ENCODE assay signal across 13 cellular contexts in the genomic region with DNA sequence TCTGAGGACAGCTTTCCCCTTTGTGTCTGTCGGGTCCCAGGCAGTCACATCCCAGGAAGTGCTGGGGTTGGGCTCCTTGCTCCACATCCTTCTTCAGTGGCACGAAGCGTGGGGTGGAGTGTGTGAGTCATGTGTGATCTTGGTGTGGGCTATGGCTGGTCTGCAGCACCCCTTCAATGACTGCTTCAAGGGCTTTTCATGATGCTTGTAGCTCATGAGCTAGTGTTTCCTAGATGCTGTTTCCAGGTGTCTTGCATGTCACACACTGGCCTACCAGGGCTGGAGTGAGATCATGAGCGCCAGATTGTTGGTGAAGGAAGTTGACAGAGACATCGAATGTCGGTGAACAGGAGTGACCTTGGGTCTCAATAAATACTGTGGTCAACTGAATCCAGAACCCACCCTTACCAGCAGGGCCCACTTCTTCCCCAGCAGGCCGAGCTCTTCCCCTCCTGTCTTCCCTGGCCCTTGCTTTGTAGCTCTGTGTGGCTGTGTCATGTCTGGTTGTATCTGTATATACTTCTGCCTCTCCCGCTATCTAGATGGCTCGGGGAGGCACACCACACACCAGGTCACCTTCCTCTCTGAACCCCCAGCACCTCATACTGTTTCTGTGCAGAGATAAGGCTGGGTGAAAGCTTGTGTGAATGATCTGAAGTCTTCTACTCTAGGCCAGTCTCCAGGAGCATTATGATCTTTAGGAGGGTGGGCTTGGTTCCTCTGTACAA. TPM values are rescaled to one million over a fixed set of nuclear protein-coding genes. Genes with fewer than 3 reads are reported as not detected.
DNase-seq lines count a peak whose midpoint lies in the region; ATAC-seq and TF ChIP-seq lines count a peak whose summit lies in the region.
"Had no signal": no experiment of that assay in that cellular context is flagged by ENCODE, and none has a peak within 500 bp of the region (broad histone marks: within the 10 kb centered on the region; RNA-seq: fewer than 3 reads in every experiment).

No MANE protein-coding gene starts in this region.

- peak overlapping the region; percentile 21 for H3K27ac ChIP-seq in AG04450 (ENCODE audit: low read depth, low read length)
- no peak overlapping the region for H3K27ac ChIP-seq in hepatocyte
- H3K27ac ChIP-seq: ascending aorta had no signal

- H3K9me3 Mint-ChIP-seq in activated T-helper 17 cell treated with anti-CD3 and anti-CD28 coated beads, Interleukin-2, amount 50 U/mL, for 72 hours: no peaks in the 10 kb centered on the region

- WGBS in hepatocyte (ENCODE audit: low lambda C conversion rate, missing lambda C conversion rate): 92% methylated on average over 9 of the region's 9 CpGs

- H3K4me3 Mint-ChIP-seq in activated T-helper 17 cell treated with anti-CD3 and anti-CD28 coated beads, Interleukin-2, amount 50 U/mL, for 72 hours: peak overlapping the region; percentile 70

- no peaks in the 10 kb centered on the region for H3K4me1 ChIP-seq in hepatocyte (ENCODE audit: insufficient read depth)
- H3K4me1 ChIP-seq: ascending aorta had no signal

- no peaks in the 10 kb centered on the region for H3K27me3 ChIP-seq in AG04450 (ENCODE audit: control insufficient read depth, insufficient read depth, low read length)
- no peaks in the 10 kb centered on the region for H3K27me3 ChIP-seq in hepatocyte
- H3K27me3 ChIP-seq: ascending aorta had no signal

- POLR2A ChIA-PET in AG04450 (lab: Yijun Ruan, JAX) (no interaction called here), HEK293T (lab: Yijun Ruan, JAX) (interaction anchor here (0.8 to 1.5 kb wide), 3 partner anchors 9 to 28 kb away, joined by 3 to 11 read pairs (median 4); a partner anchor contains a TSS)

- H3K27me3 Mint-ChIP-seq in activated T-helper 17 cell treated with anti-CD3 and anti-CD28 coated beads, Interleukin-2, amount 50 U/mL, for 72 hours: no peaks in the 10 kb centered on the region

- H3K4me3 ChIP-seq in AG04450 (ENCODE audit: low read depth, low read length) (no peak overlapping the region), hepatocyte (no peak overlapping the region)
- H3K4me3 ChIP-seq: ascending aorta had no signal

- ATAC-seq in activated T-helper 17 cell treated with anti-CD3 and anti-CD28 coated beads, Interleukin-2, amount 50 U/mL, for 72 hours (replicated peaks): peak; percentile 77

- CTCF ChIA-PET in AG04450 (lab: Charles Lee): interaction anchor here (1.3 to 1.6 kb wide), 2 partner anchors 9 to 83 kb away, joined by 3 to 9 read pairs; a partner anchor contains a TSS
- CTCF ChIA-PET in HEK293T (lab: Yijun Ruan, JAX): no interaction called here

- no peaks in the 10 kb centered on the region for H4K20me1 ChIP-seq in hepatocyte (ENCODE audit: insufficient read depth, poor library complexity, severe bottlenecking)

- H3K9me3 ChIP-seq in AG04450 (ENCODE audit: control insufficient read depth, insufficient read depth, low read length): no peaks in the 10 kb centered on the region
- no peaks in the 10 kb centered on the region for H3K9me3 ChIP-seq in hepatocyte (ENCODE audit: low read depth)
- H3K9me3 ChIP-seq: ascending aorta had no signal

- H3K36me3 Mint-ChIP-seq in activated T-helper 17 cell treated with anti-CD3 and anti-CD28 coated beads, Interleukin-2, amount 50 U/mL, for 72 hours (ENCODE audit: low read depth): no peaks in the 10 kb centered on the region

- TF ChIP-seq CTCF in AG04450 (IDR thresholded peaks at IDR 0.05; ENCODE audit: low read depth, low read length) (no peak), hepatocyte (IDR thresholded peaks at IDR 0.05; ENCODE audit: poor library complexity) (no peak)

- H2AFZ ChIP-seq in hepatocyte: no peak overlapping the region

- no peak for DNase-seq in AG04450 (ENCODE audit: low read depth, low spot score)
- peak; percentile 15 for DNase-seq in ELR (ENCODE audit: low read depth)
- peak; percentile 15 for DNase-seq in myocyte (ENCODE audit: low read depth)
- DNase-seq in GM03348 (ENCODE audit: low spot score): no peak
- DNase-seq in HEK293T (ENCODE audit: extremely low spot score): no peak
- no peak for DNase-seq in hepatocyte (ENCODE audit: low spot score)
- DNase-seq in NCI-H2029 treated with DMSO at 0.1 percent for 48 hours (lab: John Stamatoyannopoulos, UW): no peak
- DNase-seq: C1 segment of cervical spinal cord, foreskin fibroblast, retina had no signal

- no peaks in the 10 kb centered on the region for H3K79me2 ChIP-seq in hepatocyte

- H3K27ac Mint-ChIP-seq in activated T-helper 17 cell treated with anti-CD3 and anti-CD28 coated beads, Interleukin-2, amount 50 U/mL, for 72 hours: peak overlapping the region; percentile 95

- H3K4me1 Mint-ChIP-seq in activated T-helper 17 cell treated with anti-CD3 and anti-CD28 coated beads, Interleukin-2, amount 50 U/mL, for 72 hours: peaks cover 25% of the 10 kb centered on the region

- no peaks in the 10 kb centered on the region for H3K9me2 ChIP-seq in hepatocyte (replicated peaks; ENCODE audit: insufficient read depth)

- H3K36me3 ChIP-seq in hepatocyte (replicated peaks; ENCODE audit: insufficient read depth, low read depth): no peaks in the 10 kb centered on the region
- H3K36me3 ChIP-seq: ascending aorta had no signal

- H3K4me2 ChIP-seq in hepatocyte: no peak overlapping the region

TF ChIP-seq in HEK293T, 16 proteins besides CTCF, POLR2A, EP300 and RAD21:
- TF ChIP-seq LEF1 (IDR thresholded peaks at IDR 0.05; ENCODE audit: borderline replicate concordance) (no peak), L3MBTL2 (conservative IDR thresholded peaks at IDR 0.05) (no peak), SUZ12 (IDR thresholded peaks at IDR 0.05) (no peak), HDGF (IDR thresholded peaks at IDR 0.05; ENCODE audit: borderline replicate concordance) (no peak), CTBP1 (IDR thresholded peaks at IDR 0.05; ENCODE audit: borderline replicate concordance) (no peak), FOXM1 (IDR thresholded peaks at IDR 0.05; ENCODE audit: borderline replicate concordance) (no peak), ELF4 (IDR thresholded peaks at IDR 0.05) (no peak)
- TF ChIP-seq, protein P1, sequence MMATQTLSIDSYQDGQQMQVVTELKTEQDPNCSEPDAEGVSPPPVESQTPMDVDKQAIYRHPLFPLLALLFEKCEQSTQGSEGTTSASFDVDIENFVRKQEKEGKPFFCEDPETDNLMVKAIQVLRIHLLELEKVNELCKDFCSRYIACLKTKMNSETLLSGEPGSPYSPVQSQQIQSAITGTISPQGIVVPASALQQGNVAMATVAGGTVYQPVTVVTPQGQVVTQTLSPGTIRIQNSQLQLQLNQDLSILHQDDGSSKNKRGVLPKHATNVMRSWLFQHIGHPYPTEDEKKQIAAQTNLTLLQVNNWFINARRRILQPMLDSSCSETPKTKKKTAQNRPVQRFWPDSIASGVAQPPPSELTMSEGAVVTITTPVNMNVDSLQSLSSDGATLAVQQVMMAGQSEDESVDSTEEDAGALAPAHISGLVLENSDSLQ (IDR thresholded peaks at IDR 0.05): no peak
TF ChIP-seq in HEK293T: peak in this region for 0.

RNA-seq across cellular contexts. Expression of a gene that starts 3.8 kb away (rescaled TPM):
- polyA plus RNA-seq in AG04450 (2011; rRNA removed) (1.3 and 1.5 TPM in 2 replicates), hepatocyte (4.5 and 7.2 TPM in 2 replicates)
- polyA minus RNA-seq in AG04450 (2011; rRNA and poly(A)+ RNA removed): 1.6 TPM in 2 replicates
- total RNA-seq in activated T-helper 17 cell treated with anti-CD3 and anti-CD28 coated beads, Interleukin-2, amount 50 U/mL, for 72 hours: 10 to 100 TPM; 12.0 to 51.2 TPM
- total RNA-seq in myocyte (4.9 and 5.7 TPM in 2 replicates), hepatocyte (2.1 and 5.5 TPM in 2 replicates)
- 6.1 TPM for polyA plus RNA-seq in myocyte (2012)

RNA-seq across cellular contexts. Expression of a gene that starts 9.5 kb away (rescaled TPM):
- polyA plus RNA-seq in AG04450 (2011; rRNA removed) (26.4 and 37.6 TPM in 2 replicates), hepatocyte (15.2 and 18.1 TPM in 2 replicates)
- polyA minus RNA-seq in AG04450 (2011; rRNA and poly(A)+ RNA removed): 34.8 and 53.3 TPM in 2 replicates
- total RNA-seq in activated T-helper 17 cell treated with anti-CD3 and anti-CD28 coated beads, Interleukin-2, amount 50 U/mL, for 72 hours: 100 to 1,000 TPM in 1 of 2 donors, 10 to 100 TPM in 1; 68.7 to 148 TPM
- total RNA-seq in myocyte (81.1 and 87.4 TPM in 2 replicates), hepatocyte (56.3 and 57.9 TPM in 2 replicates)
- polyA plus RNA-seq in myocyte (2012): 93.5 TPM

RNA-seq across cellular contexts. Expression of a gene that starts 27.5 kb away (rescaled TPM):
- polyA plus RNA-seq in AG04450 (2011; rRNA removed) (287 and 302 TPM in 2 replicates), hepatocyte (475 and 495 TPM in 2 replicates)
- 35.0 and 35.9 TPM in 2 replicates for polyA minus RNA-seq in AG04450 (2011; rRNA and poly(A)+ RNA removed)
- 100 to 1,000 TPM; 218 to 235 TPM for total RNA-seq in activated T-helper 17 cell treated with anti-CD3 and anti-CD28 coated beads, Interleukin-2, amount 50 U/mL, for 72 hours
- total RNA-seq in myocyte (228 and 268 TPM in 2 replicates), hepatocyte (210 and 250 TPM in 2 replicates)
- polyA plus RNA-seq in myocyte (2012): 329 TPM

RNA-seq across cellular contexts. Expression of a gene that starts 40.0 kb away (rescaled TPM):
- polyA plus RNA-seq in AG04450 (2011; rRNA removed): 0.06 TPM in 1 of 2 replicates, not detected in the other
- polyA minus RNA-seq in AG04450 (2011; rRNA and poly(A)+ RNA removed): not detected in 2 replicates
- total RNA-seq in activated T-helper 17 cell treated with anti-CD3 and anti-CD28 coated beads, Interleukin-2, amount 50 U/mL, for 72 hours: 100 to 1,000 TPM; 176 to 233 TPM
- total RNA-seq in myocyte: 2.2 and 2.3 TPM in 2 replicates
- polyA plus RNA-seq in myocyte (2012): 0.90 TPM
- 0.80 and 1.4 TPM in 2 replicates for total RNA-seq in hepatocyte
- polyA plus RNA-seq in hepatocyte: 1.5 and 1.6 TPM in 2 replicates
- total RNA-seq: H1 had no signal

Comparison
In these comparisons a context has a peak if more than half of its experiments do, and no peak if none do; other contexts are left out.
1. DNase-seq: peak in ELR (single experiment) and myocyte (single experiment); none in AG04450 (single experiment), GM03348 (single experiment), HEK293T (single experiment), hepatocyte (single experiment) and NCI-H2029 treated with DMSO at 0.1 percent for 48 hours (single experiment).